ENCODE assay signal across 8 cellular contexts in genomic region chr13:39603424-39603947, GRCh38. TPM values are rescaled to one million over a fixed set of nuclear protein-coding genes. Genes with fewer than 3 reads are reported as not detected.
DNase-seq lines count a peak whose midpoint lies in the region; ATAC-seq and TF ChIP-seq lines count a peak whose summit lies in the region.

No MANE protein-coding gene starts in this region.

- peak; percentile 34 for ATAC-seq in HG02588 (IDR thresholded peaks at IDR 0.05; ENCODE audit: unreplicated experiment)

- H3K27me3 Mint-ChIP-seq in T-helper 2 cell treated with Interferon-gamma antibody and Interleukin-4, amounts not matched to agents 5 μg/mL and 100 μg/mL, for 36 hours (ENCODE audit: low read depth), result peaks cover 57% of the 10 kb centered on the region
- H3K27me3 Mint-ChIP-seq in type B pancreatic cell, result peaks cover 27% of the 10 kb centered on the region

- intact Hi-C loops in lower leg skin (cut with DNase I; ENCODE audit: low total_unique reads), result no loop called here

- H3K27ac ChIP-seq in cingulate gyrus (ENCODE audit: low read depth, low read length), result peak overlapping the region; percentile 69

- H3K9me3 Mint-ChIP-seq in T-helper 2 cell treated with Interferon-gamma antibody and Interleukin-4, amounts not matched to agents 5 μg/mL and 100 μg/mL, for 36 hours, result no peaks in the 10 kb centered on the region
- H3K9me3 Mint-ChIP-seq in type B pancreatic cell, result no peaks in the 10 kb centered on the region

- no peaks in the 10 kb centered on the region for H3K36me3 Mint-ChIP-seq in T-helper 2 cell treated with Interferon-gamma antibody and Interleukin-4, amounts not matched to agents 5 μg/mL and 100 μg/mL, for 36 hours (ENCODE audit: low read depth)
- peaks cover 9% of the 10 kb centered on the region for H3K36me3 Mint-ChIP-seq in type B pancreatic cell

- H3K4me3 Mint-ChIP-seq in T-helper 2 cell treated with Interferon-gamma antibody and Interleukin-4, amounts not matched to agents 5 μg/mL and 100 μg/mL, for 36 hours, result peak overlapping the region; percentile 68
- H3K4me3 Mint-ChIP-seq in type B pancreatic cell, result peak overlapping the region; percentile 93

- in situ Hi-C loops in GM13976 (cut with MboI; ENCODE audit: low sequenced_read_pairs, unreplicated experiment), result no loop called here

- DNase-seq in T-helper 2 cell treated with Interferon-gamma antibody and Interleukin-4, amounts not matched to agents 5 μg/mL and 100 μg/mL, for 36 hours (ENCODE audit: low spot score), result no peak
- DNase-seq in T-helper 2 cell, result no peak
- DNase-seq in NCI-H69 (lab: John Stamatoyannopoulos, UW), result peak; percentile 52
- DNase-seq in lower leg skin (ENCODE audit: low spot score in 2 of 2), result no peak
- no peak for DNase-seq in type B pancreatic cell (ENCODE audit: extremely low spot score, unreplicated experiment)
- DNase-seq in GM13976 (ENCODE audit: low spot score), result no peak

- peaks cover 10% of the 10 kb centered on the region for H3K4me1 Mint-ChIP-seq in T-helper 2 cell treated with Interferon-gamma antibody and Interleukin-4, amounts not matched to agents 5 μg/mL and 100 μg/mL, for 36 hours (ENCODE audit: low read depth)
- H3K4me1 Mint-ChIP-seq in type B pancreatic cell (ENCODE audit: unreplicated experiment), result peaks cover 37% of the 10 kb centered on the region

- TF ChIP-seq POLR2A in lower leg skin (IDR thresholded peaks at IDR 0.05), result no peak

- TF ChIP-seq CTCF in lower leg skin (IDR thresholded peaks at IDR 0.05) (no peak), type B pancreatic cell (conservative IDR thresholded peaks at IDR 0.05) (no peak), GM13976 (IDR thresholded peaks at IDR 0.05; ENCODE audit: borderline replicate concordance, control extremely low read depth, extremely low read depth, insufficient read depth, missing control alignments) (no peak)

- WGBS in lower leg skin, 2 donors, result 0 to 2% methylated on average over 14 to 15 of the region's 15 CpGs

- H3K4me3 ChIP-seq in lower leg skin (ENCODE audit: low read depth, poor library complexity, severe bottlenecking), result peak overlapping the region; percentile 80

- no peak overlapping the region for H3K27ac Mint-ChIP-seq in T-helper 2 cell treated with Interferon-gamma antibody and Interleukin-4, amounts not matched to agents 5 μg/mL and 100 μg/mL, for 36 hours
- H3K27ac Mint-ChIP-seq in type B pancreatic cell, result peak overlapping the region; percentile 80

RNA-seq across cellular contexts. Expression of gene LHFPL6, which starts 0.5 kb away (rescaled TPM):
- total RNA-seq in lower leg skin (10 to 100 TPM; 12.8 to 27.3 (median 22.5) TPM), type B pancreatic cell (ENCODE audit: low replicate concordance) (21.9 and 31.7 TPM in 2 replicates)

RNA-seq across cellular contexts. Expression of gene COG6, which starts 52.0 kb away (rescaled TPM):
- total RNA-seq in lower leg skin (10 to 100 TPM; 16.8 to 24.3 (median 20.5) TPM), type B pancreatic cell (ENCODE audit: low replicate concordance) (40.0 and 47.3 TPM in 2 replicates)
